9 cellular contexts compared by ENCODE assay signal in genomic region chr16:58732545-58733247, GRCh38. TPM values are rescaled to one million over a fixed set of nuclear protein-coding genes. Genes with fewer than 3 reads are reported as not detected.
DNase-seq lines count a peak whose midpoint lies in the region; ATAC-seq and TF ChIP-seq lines count a peak whose summit lies in the region.
"Had no signal": no experiment of that assay in that cellular context is flagged by ENCODE, and none has a peak within 500 bp of the region (broad histone marks: within the 10 kb centered on the region; RNA-seq: fewer than 3 reads in every experiment).

No MANE protein-coding gene starts in this region.

- TF ChIP-seq POLR2A in Peyer's patch (IDR thresholded peaks at IDR 0.05), result no peak

- H3K27me3 ChIP-seq in Peyer's patch (no peaks in the 10 kb centered on the region), parathyroid adenoma (ENCODE audit: control insufficient read depth, insufficient read depth, low read length) (no peaks in the 10 kb centered on the region)
- H3K27me3 ChIP-seq: neutrophil had no signal

- TF ChIP-seq CTCF in Peyer's patch (IDR thresholded peaks at IDR 0.05) (no peak), epithelial cell of esophagus (IDR thresholded peaks at IDR 0.05; ENCODE audit: insufficient read depth, low read depth, low read length, missing control alignments) (no peak), parathyroid adenoma (IDR thresholded peaks at IDR 0.05) (no peak)

- H3K27ac ChIP-seq in Peyer's patch (peak overlapping the region in 1 of 4 donors; percentile 79), parathyroid adenoma (no peak overlapping the region)
- H3K27ac ChIP-seq: neutrophil had no signal

- no peak overlapping the region for H3K9ac ChIP-seq in parathyroid adenoma

- peak; percentile 25 for DNase-seq in activated CD4-positive, alpha-beta T cell treated with anti-CD3 and anti-CD28 coated beads for 48 hours
- no peak for DNase-seq in activated CD4-positive, alpha-beta T cell treated with anti-CD3 and anti-CD28 coated beads, Interleukin-2, amount 50 U/mL, for 1 hour
- DNase-seq in Peyer's patch (no peak), epithelial cell of esophagus (ENCODE audit: low read depth) (peak; percentile 77), amniotic stem cell (lab: John Stamatoyannopoulos, UW) (no peak), inferior parietal cortex (ENCODE audit: extremely low spot score) (no peak)

- H3K36me3 ChIP-seq in Peyer's patch (no peaks in the 10 kb centered on the region), parathyroid adenoma (ENCODE audit: control insufficient read depth, insufficient read depth, low read length) (no peaks in the 10 kb centered on the region)
- H3K36me3 ChIP-seq: neutrophil had no signal

- H3K4me2 ChIP-seq in parathyroid adenoma (ENCODE audit: low read length), result peak overlapping the region; percentile 67

- ATAC-seq in HG02678 (IDR thresholded peaks at IDR 0.05; ENCODE audit: unreplicated experiment), result peak; percentile 38

- H3K4me1 ChIP-seq in Peyer's patch (peaks cover 0 to 22% (median 1%) of the 10 kb centered on the region in 4 donors), parathyroid adenoma (peaks cover 8% of the 10 kb centered on the region)

- peaks cover 49% of the 10 kb centered on the region for H3K79me2 ChIP-seq in parathyroid adenoma

- H3K4me3 ChIP-seq in Peyer's patch (peak overlapping the region; percentile 88 to 94 (median 92)), epithelial cell of esophagus (ENCODE audit: low read length) (peak overlapping the region; percentile 82), parathyroid adenoma (ENCODE audit: low read depth, low read length) (peak overlapping the region; percentile 65)

- H2AFZ ChIP-seq in parathyroid adenoma, result peak overlapping the region; percentile 84

- no peaks in the 10 kb centered on the region for H3K9me3 ChIP-seq in Peyer's patch
- H3K9me3 ChIP-seq in parathyroid adenoma (ENCODE audit: control insufficient read depth, low read length), result no peaks in the 10 kb centered on the region
- H3K9me3 ChIP-seq: neutrophil had no signal

RNA-seq across cellular contexts. Expression of gene GOT2, which starts 1.4 kb away (rescaled TPM):
- 10 to 100 TPM; 57.0 to 72.7 (median 67.1) TPM for total RNA-seq in Peyer's patch

RNA-seq across cellular contexts. Expression of gene SLC38A7, which starts 48.1 kb away (rescaled TPM):
- 10 to 100 TPM; 12.8 to 35.5 (median 18.1) TPM for total RNA-seq in Peyer's patch

Comparison
In these comparisons a context has a peak if more than half of its experiments do, and no peak if none do; other contexts are left out.
1. DNase-seq: peak in activated CD4-positive, alpha-beta T cell treated with anti-CD3 and anti-CD28 coated beads for 48 hours (single experiment) and epithelial cell of esophagus (single experiment); none in activated CD4-positive, alpha-beta T cell treated with anti-CD3 and anti-CD28 coated beads, Interleukin-2, amount 50 U/mL, for 1 hour (single experiment), Peyer's patch (0 of 3), amniotic stem cell (single experiment) and inferior parietal cortex (single experiment).
2. Peak in every context shown above with its lines, with median percentiles within 50 percentile points of each other: H3K4me3 ChIP-seq.